8 cellular contexts compared by ENCODE assay signal in genomic region chr10:110209399-110209925, GRCh38. TPM values are rescaled to one million over a fixed set of nuclear protein-coding genes. Genes with fewer than 3 reads are reported as not detected.
DNase-seq lines count a peak whose midpoint lies in the region; ATAC-seq, FAIRE-seq and TF ChIP-seq lines count a peak whose summit lies in the region.

No MANE protein-coding gene starts in this region.

- TF ChIP-seq RAD21 in A549 (conservative IDR thresholded peaks at IDR 0.05 in 1 of 2, IDR thresholded peaks at IDR 0.05 in 1 of 2) = no peak

- peak overlapping the region; percentile 87 for H3K27ac Mint-ChIP-seq in activated naive CD8-positive, alpha-beta T cell treated with anti-CD3 and anti-CD28 coated beads for 36 hours

- POLR2A ChIA-PET in A549 (lab: Yijun Ruan, JAX) = interaction anchor here (0.8 to 2.6 kb wide), 6 partner anchors 12 to 325 kb away, joined by 3 to 24 read pairs (median 4); partner anchors contain the start of gene SMNDC1

- peak overlapping the region; percentile 82 to 90 for H3K27ac ChIP-seq in A549
- peak overlapping the region; percentile 81 to 93 (median 86) for H3K27ac ChIP-seq in Peyer's patch

- H3K4me1 ChIP-seq in A549 (peaks cover 26% of the 10 kb centered on the region), Peyer's patch (peaks cover 4 to 35% (median 5%) of the 10 kb centered on the region in 4 donors)

- peaks cover 46% of the 10 kb centered on the region for H3K4me1 Mint-ChIP-seq in activated naive CD8-positive, alpha-beta T cell treated with anti-CD3 and anti-CD28 coated beads for 36 hours

- ATAC-seq in A549 (peak in 1 of 2 experiments; percentile 5; a peak in 3 of 6 replicates), omental fat pad (ENCODE audit: low FRiP score) (no peak), GM19023 (IDR thresholded peaks at IDR 0.05; ENCODE audit: unreplicated experiment) (no peak)

- peaks cover 27% of the 10 kb centered on the region for H3K27me3 Mint-ChIP-seq in activated naive CD8-positive, alpha-beta T cell treated with anti-CD3 and anti-CD28 coated beads for 36 hours

- H3K36me3 ChIP-seq in Peyer's patch = no peaks in the 10 kb centered on the region

- TF ChIP-seq CTCF in A549 (IDR thresholded peaks at IDR 0.05) (no peak), GM20000 (IDR thresholded peaks at IDR 0.05; ENCODE audit: extremely low read depth, missing control alignments) (no peak), Peyer's patch (IDR thresholded peaks at IDR 0.05) (peak in 1 of 6 experiments; percentile 1), omental fat pad (IDR thresholded peaks at IDR 0.05) (no peak)

- H3K9me3 ChIP-seq in A549 (no peaks in the 10 kb centered on the region), Peyer's patch (no peaks in the 10 kb centered on the region)

- peaks cover 3% of the 10 kb centered on the region for H3K36me3 Mint-ChIP-seq in activated naive CD8-positive, alpha-beta T cell treated with anti-CD3 and anti-CD28 coated beads for 36 hours

- DNase-seq in A549 (ENCODE audit: low read depth in 1 of 2, low spot score in 1 of 2) (peak; percentile 52 to 68), GM20000 (ENCODE audit: low spot score) (peak; percentile 72), Peyer's patch (peak; percentile 65 to 86 (median 74)), glomerular visceral epithelial cell (ENCODE audit: extremely low spot score) (peak; percentile 61), omental fat pad (ENCODE audit: low spot score) (peak; percentile 44), urothelium cell line (ENCODE audit: low spot score) (peak; percentile 41)
- peak; percentile 73 for DNase-seq in activated naive CD8-positive, alpha-beta T cell treated with anti-CD3 and anti-CD28 coated beads for 36 hours

- H3K4me3 ChIP-seq in A549 (peak overlapping the region; percentile 64), Peyer's patch (peak overlapping the region; percentile 61 to 86 (median 72))

- peak overlapping the region; percentile 91 for H3K4me3 Mint-ChIP-seq in activated naive CD8-positive, alpha-beta T cell treated with anti-CD3 and anti-CD28 coated beads for 36 hours

- H3K4me2 ChIP-seq in A549 = peak overlapping the region; percentile 99

- CTCF ChIA-PET in A549 (lab: Yijun Ruan, JAX) = interaction anchor here (1.1 to 11.8 kb wide), 10 partner anchors 12 to 325 kb away, joined by 3 to 176 read pairs (median 4); no protein-coding TSS in a partner anchor

- H3K9me3 Mint-ChIP-seq in activated naive CD8-positive, alpha-beta T cell treated with anti-CD3 and anti-CD28 coated beads for 36 hours = no peaks in the 10 kb centered on the region

- TF ChIP-seq EP300 in A549 (IDR thresholded peaks at IDR 0.05) = no peak

- no peaks in the 10 kb centered on the region for H3K27me3 ChIP-seq in Peyer's patch

- no peak for FAIRE-seq in A549 (lab: Jason Lieb, UNC)
- no peak for FAIRE-seq in urothelium cell line (lab: Jason Lieb, UNC)

- 0% methylated on average over 24 of the region's 24 CpGs for WGBS in A549 (ENCODE audit: missing lambda C conversion rate)

- TF ChIP-seq POLR2A in A549 (IDR thresholded peaks at IDR 0.05; ENCODE audit: low read length) (no peak), Peyer's patch (IDR thresholded peaks at IDR 0.05) (peak; percentile 1 to 18)

TF ChIP-seq in A549, 52 proteins besides CTCF, POLR2A, EP300 and RAD21:
- TF ChIP-seq PHF8 (IDR thresholded peaks at IDR 0.05; ENCODE audit: borderline replicate concordance, low read depth) (no peak), EHF (CRISPR knock-in tag; IDR thresholded peaks at IDR 0.05) (no peak), MAX (IDR thresholded peaks at IDR 0.05) (peak; percentile 36), HOXA7 (CRISPR knock-in tag; IDR thresholded peaks at IDR 0.05) (no peak), HOXB5 (CRISPR knock-in tag; IDR thresholded peaks at IDR 0.05) (no peak), MYC (IDR thresholded peaks at IDR 0.05; ENCODE audit: borderline replicate concordance, low read length) (peak; percentile 5), HEYL (CRISPR knock-in tag; IDR thresholded peaks at IDR 0.05) (no peak), RNF2 (IDR thresholded peaks at IDR 0.05; ENCODE audit: borderline replicate concordance, low read depth) (no peak), ESRRA (IDR thresholded peaks at IDR 0.05; ENCODE audit: borderline replicate concordance, low read length) (no peak), ZSCAN20 (CRISPR knock-in tag; IDR thresholded peaks at IDR 0.05) (no peak), FOXS1 (CRISPR knock-in tag; IDR thresholded peaks at IDR 0.05) (no peak), GATA3 (IDR thresholded peaks at IDR 0.05; ENCODE audit: borderline replicate concordance) (no peak), ZC3H11A (IDR thresholded peaks at IDR 0.05) (no peak), CHD2 (IDR thresholded peaks at IDR 0.05; ENCODE audit: low read length, partially characterized antibody) (no peak), CHD4 (IDR thresholded peaks at IDR 0.05; ENCODE audit: borderline replicate concordance) (no peak), RFX5 (IDR thresholded peaks at IDR 0.05) (0 out of 2 replicates have a peak, but pooled peaks have one; percentile 37), MAFK (IDR thresholded peaks at IDR 0.05; ENCODE audit: partially characterized antibody) (no peak), JUN (IDR thresholded peaks at IDR 0.05) (peak in 1 of 2 experiments; percentile 3; a peak in 1 of 5 replicates), SMC3 (IDR thresholded peaks at IDR 0.05) (no peak; the same call in 2 of the 3 replicates), BHLHE40 (IDR thresholded peaks at IDR 0.05; ENCODE audit: low read depth, low read length) (no peak), MAZ (IDR thresholded peaks at IDR 0.05; ENCODE audit: borderline replicate concordance, low read depth, low read length) (no peak), NR3C1 (IDR thresholded peaks at IDR 0.05) (no peak)
- TF ChIP-seq, protein P1, sequence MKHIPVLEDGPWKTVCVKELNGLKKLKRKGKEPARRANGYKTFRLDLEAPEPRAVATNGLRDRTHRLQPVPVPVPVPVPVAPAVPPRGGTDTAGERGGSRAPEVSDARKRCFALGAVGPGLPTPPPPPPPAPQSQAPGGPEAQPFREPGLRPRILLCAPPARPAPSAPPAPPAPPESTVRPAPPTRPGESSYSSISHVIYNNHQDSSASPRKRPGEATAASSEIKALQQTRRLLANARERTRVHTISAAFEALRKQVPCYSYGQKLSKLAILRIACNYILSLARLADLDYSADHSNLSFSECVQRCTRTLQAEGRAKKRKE (CRISPR knock-in tag; IDR thresholded peaks at IDR 0.05; ENCODE audit: low read depth) = no peak
- TF ChIP-seq, protein P2, sequence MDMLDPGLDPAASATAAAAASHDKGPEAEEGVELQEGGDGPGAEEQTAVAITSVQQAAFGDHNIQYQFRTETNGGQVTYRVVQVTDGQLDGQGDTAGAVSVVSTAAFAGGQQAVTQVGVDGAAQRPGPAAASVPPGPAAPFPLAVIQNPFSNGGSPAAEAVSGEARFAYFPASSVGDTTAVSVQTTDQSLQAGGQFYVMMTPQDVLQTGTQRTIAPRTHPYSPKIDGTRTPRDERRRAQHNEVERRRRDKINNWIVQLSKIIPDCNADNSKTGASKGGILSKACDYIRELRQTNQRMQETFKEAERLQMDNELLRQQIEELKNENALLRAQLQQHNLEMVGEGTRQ (IDR thresholded peaks at IDR 0.05) = no peak
- TF ChIP-seq, protein P3, sequence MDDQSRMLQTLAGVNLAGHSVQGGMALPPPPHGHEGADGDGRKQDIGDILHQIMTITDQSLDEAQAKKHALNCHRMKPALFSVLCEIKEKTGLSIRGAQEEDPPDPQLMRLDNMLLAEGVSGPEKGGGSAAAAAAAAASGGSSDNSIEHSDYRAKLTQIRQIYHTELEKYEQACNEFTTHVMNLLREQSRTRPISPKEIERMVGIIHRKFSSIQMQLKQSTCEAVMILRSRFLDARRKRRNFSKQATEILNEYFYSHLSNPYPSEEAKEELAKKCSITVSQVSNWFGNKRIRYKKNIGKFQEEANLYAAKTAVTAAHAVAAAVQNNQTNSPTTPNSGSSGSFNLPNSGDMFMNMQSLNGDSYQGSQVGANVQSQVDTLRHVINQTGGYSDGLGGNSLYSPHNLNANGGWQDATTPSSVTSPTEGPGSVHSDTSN (IDR thresholded peaks at IDR 0.05) = no peak

RNA-seq across cellular contexts. Expression of gene MXI1, which starts 2.1 kb away (rescaled TPM):
- 12.7 and 15.7 TPM in 2 replicates for polyA plus RNA-seq in A549 (2011; rRNA removed)
- 3.3 and 4.2 TPM in 2 replicates for polyA plus RNA-seq in A549 (2012; cell fraction: cytosol; rRNA removed)
- 2.5 and 2.6 TPM in 2 replicates for polyA plus RNA-seq in A549 (2012; cell fraction: nucleus; rRNA removed)
- polyA plus RNA-seq in A549 (2017; fragmentation: RNase III; extraction: RNeasy Plus Mini Kit Qiagen cat#74134 plus additional on column Dnase treatment) = 4.8 to 7.2 TPM (median 7.1 TPM) in 3 replicates
- 9.8 and 10.2 TPM in 2 replicates for polyA minus RNA-seq in A549 (2011; rRNA and poly(A)+ RNA removed)
- total RNA-seq in Peyer's patch = 10 to 100 TPM; 37.1 to 58.0 (median 47.8) TPM
- total RNA-seq in activated naive CD8-positive, alpha-beta T cell treated with anti-CD3 and anti-CD28 coated beads for 36 hours = 10 to 100 TPM; 24.4 to 26.7 TPM
- total RNA-seq in omental fat pad = 10 to 100 TPM; 32.3 to 40.0 (median 36.4) TPM
